ENCODE assay signal across 1 cellular context in the genomic region with DNA sequence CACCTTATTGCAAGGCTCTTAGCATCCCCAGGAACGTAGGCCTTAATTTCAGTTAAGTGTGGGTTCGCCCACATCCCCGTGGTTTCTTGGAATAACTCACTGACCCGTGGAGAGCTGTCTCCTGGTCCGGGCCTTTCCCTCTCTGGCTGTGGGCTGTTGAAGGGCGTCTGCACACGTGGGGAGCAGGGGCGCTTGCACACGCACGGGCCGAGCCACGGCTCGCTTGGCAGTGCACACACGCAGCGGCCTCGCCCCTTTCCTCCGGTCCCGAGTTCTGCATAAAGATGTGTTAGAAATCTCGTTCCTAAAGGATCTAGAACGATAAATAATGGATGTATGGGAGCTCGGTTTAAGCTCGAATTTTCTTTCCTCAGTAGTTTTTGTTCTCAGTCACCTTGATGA.
A peak's percentile ranks its signal among the peaks of the same experiment; 100 is the strongest.
TF ChIP-seq lines count a peak whose summit lies in the region.

No MANE protein-coding gene starts in this region.

TF ChIP-seq in HEK293, 187 proteins besides CTCF, POLR2A, EP300 and RAD21 (continued from another document):
- TF ChIP-seq PRDM10 (tag by site-specific recombination; IDR thresholded peaks at IDR 0.05) (0 out of 2 replicates have a peak, but pooled peaks have one; percentile 35), ZNF2 (tag by site-specific recombination; IDR thresholded peaks at IDR 0.05) (no peak), ZXDB (tag by site-specific recombination; IDR thresholded peaks at IDR 0.05) (0 out of 2 replicates have a peak, but pooled peaks have one; percentile 56), ZBTB17 (tag by site-specific recombination; IDR thresholded peaks at IDR 0.05) (peak; percentile 67), ZNF335 (tag by site-specific recombination; conservative IDR thresholded peaks at IDR 0.05) (0 out of 2 replicates have a peak, but pooled peaks have one; percentile 17), FEZF1 (tag by site-specific recombination; IDR thresholded peaks at IDR 0.05) (no peak), ZNF324 (tag by site-specific recombination; IDR thresholded peaks at IDR 0.05) (no peak), EGR2 (tag by site-specific recombination; IDR thresholded peaks at IDR 0.05; ENCODE audit: low read depth) (peak; percentile 90), ZEB2 (tag by site-specific recombination; IDR thresholded peaks at IDR 0.05) (0 out of 2 replicates have a peak, but pooled peaks have one; percentile 27), ZNF701 (tag by site-specific recombination; IDR thresholded peaks at IDR 0.05) (no peak), MEIS1 (CRISPR knock-in tag; IDR thresholded peaks at IDR 0.05; ENCODE audit: borderline replicate concordance) (no peak)
- TF ChIP-seq, protein P1, sequence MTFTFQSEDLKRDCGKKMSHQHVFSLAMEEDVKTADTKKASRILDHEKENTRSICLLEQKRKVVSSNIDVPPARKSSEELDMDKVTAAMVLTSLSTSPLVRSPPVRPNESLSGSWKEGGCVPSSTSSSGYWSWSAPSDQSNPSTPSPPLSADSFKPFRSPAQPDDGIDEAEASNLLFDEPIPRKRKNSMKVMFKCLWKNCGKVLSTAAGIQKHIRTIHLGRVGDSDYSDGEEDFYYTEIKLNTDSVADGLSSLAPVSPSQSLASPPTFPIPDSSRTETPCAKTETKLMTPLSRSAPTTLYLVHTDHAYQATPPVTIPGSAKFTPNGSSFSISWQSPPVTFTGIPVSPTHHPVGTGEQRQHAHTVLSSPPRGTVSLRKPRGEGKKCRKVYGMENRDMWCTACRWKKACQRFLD (tag by site-specific recombination; IDR thresholded peaks at IDR 0.05) = no peak
